ENCODE assay signal across 21 cellular contexts in the genomic region with DNA sequence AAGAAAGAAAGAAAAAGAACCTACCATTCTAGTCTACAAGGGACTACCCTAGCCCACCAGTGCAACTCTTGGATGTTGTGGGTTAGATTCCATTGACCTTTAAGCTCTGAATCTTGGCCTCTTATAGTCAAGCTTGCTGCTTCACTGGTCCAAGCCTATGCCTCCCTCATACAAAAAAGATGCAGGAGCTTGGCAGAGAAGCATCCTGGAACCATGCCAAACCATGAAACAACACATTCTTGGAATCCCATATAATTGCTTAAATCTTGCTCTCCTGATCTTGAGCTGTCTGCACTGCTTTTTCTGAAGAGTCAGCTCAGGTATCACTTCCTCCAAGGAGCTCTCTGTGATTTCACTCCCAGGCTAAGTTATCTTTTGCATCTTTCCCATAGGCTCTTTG.
"Had no signal": no experiment of that assay in that cellular context is flagged by ENCODE, and none has a peak within 500 bp of the region (broad histone marks: within the 10 kb centered on the region; RNA-seq: fewer than 3 reads in every experiment).

No MANE protein-coding gene starts in this region.

- H3K36me3 ChIP-seq: brain microvascular endothelial cell, heart left ventricle, left ventricle myocardium inferior, neural progenitor cell, right atrium auricular region, spleen, thoracic aorta, uterus had no signal

- H3K9ac ChIP-seq: neural progenitor cell had no signal

- H3K27ac ChIP-seq: brain microvascular endothelial cell, heart left ventricle, left ventricle myocardium inferior, neural progenitor cell, right atrium auricular region, spleen, thoracic aorta, uterus had no signal

- H3K27me3 ChIP-seq: brain microvascular endothelial cell, neural progenitor cell, right atrium auricular region, spleen, uterus had no signal

- H2AFZ ChIP-seq: neural progenitor cell had no signal

- H3K4me3 ChIP-seq: heart left ventricle, left ventricle myocardium inferior, lung, neural progenitor cell, right atrium auricular region, spleen, thoracic aorta, uterus had no signal

- H3K9me3 ChIP-seq: heart left ventricle, left ventricle myocardium inferior, right atrium auricular region, thoracic aorta, uterus had no signal

- DNase-seq: activated B cell treated with CpG ODN at 0.5 μM for 24 hours; activated CD4-positive, alpha-beta T cell treated with anti-CD3 and anti-CD28 coated beads, Interleukin-2, amount 50 U/mL, for 1 hour; activated CD8-positive, alpha-beta memory T cell treated with anti-CD3 and anti-CD28 coated beads, Interleukin-2, amount 10 ng/mL, durations not matched to agents 7 days and 5 days; activated CD8-positive, alpha-beta T cell treated with anti-CD3 and anti-CD28 coated beads, Interleukin-2, amount 10 ng/mL, durations not matched to agents 7 days and 5 days; activated naive CD4-positive, alpha-beta T cell; activated T-cell treated with anti-CD3 and anti-CD28 coated beads, Interleukin-2, amount 50 U/mL, for 48 hours; aorta; brain microvascular endothelial cell; caudate nucleus; heart left ventricle; left ventricle myocardium inferior; mesendoderm; natural killer cell; occipital lobe; spleen; stimulated activated naive CD4-positive, alpha-beta T cell treated with Interleukin-2 at 50 U/mL for 16 hours; uterus had no signal

- H3K4me1 ChIP-seq: heart left ventricle, left ventricle myocardium inferior, neural progenitor cell, right atrium auricular region, spleen, uterus had no signal

- H3K4me2 ChIP-seq: neural progenitor cell had no signal
